ENCODE assay signal across 9 cellular contexts in the genomic region with DNA sequence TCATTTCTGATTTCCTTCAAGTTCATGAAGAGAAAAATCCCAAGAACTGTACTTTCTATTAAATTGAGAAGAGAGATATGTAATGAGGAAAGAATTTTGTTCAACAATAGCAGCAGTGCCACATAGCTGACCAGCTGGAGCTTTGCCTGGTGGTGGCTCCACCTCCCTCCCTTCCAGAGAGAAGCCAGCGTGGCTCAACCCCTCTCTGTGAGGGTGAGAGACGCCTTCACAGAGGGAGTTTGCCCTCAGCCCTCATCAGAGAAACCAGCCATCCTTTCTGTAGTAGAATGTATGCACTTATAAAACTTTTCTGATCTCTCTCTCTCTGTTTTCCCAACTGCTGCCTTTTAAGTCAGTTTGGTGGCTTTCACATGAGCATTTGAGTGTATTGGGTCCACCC. TPM values are rescaled to one million over a fixed set of nuclear protein-coding genes. Genes with fewer than 3 reads are reported as not detected.
DNase-seq lines count a peak whose midpoint lies in the region; ATAC-seq and TF ChIP-seq lines count a peak whose summit lies in the region.
"Had no signal": no experiment of that assay in that cellular context is flagged by ENCODE, and none has a peak within 500 bp of the region (broad histone marks: within the 10 kb centered on the region; RNA-seq: fewer than 3 reads in every experiment).

No MANE protein-coding gene starts in this region.

- DNase-seq in colonic mucosa, result peak; percentile 51
- DNase-seq in left lung, result peak; percentile 54 to 81
- DNase-seq in thoracic aorta (ENCODE audit: low spot score), result peak; percentile 40
- DNase-seq in MM.1S, result no peak
- DNase-seq in activated naive CD4-positive, alpha-beta T cell treated with anti-CD3 and anti-CD28 coated beads, Interleukin-2, amount 50 U/mL, for 16 hours, result no peak
- DNase-seq: NCI-H2171 treated with DMSO at 0.1 percent for 48 hours had no signal

- H3K9ac ChIP-seq in HUES6 (ENCODE audit: low read length), result no peak overlapping the region
- H3K9ac ChIP-seq in colonic mucosa (ENCODE audit: low read depth in 2 of 2, low read length in 2 of 2), result peak overlapping the region in 1 of 2 donors; percentile 44
- H3K9ac ChIP-seq in MM.1S (ENCODE audit: low read length), result no peak overlapping the region

- H2AFZ ChIP-seq in MM.1S (ENCODE audit: low read length), result no peak overlapping the region

- H3K27ac ChIP-seq in HUES6 (ENCODE audit: low read depth, low read length), result peak overlapping the region; percentile 11; the same call in 1 of the 2 replicates
- H3K27ac ChIP-seq in colonic mucosa, result peak overlapping the region; percentile 79
- H3K27ac ChIP-seq in left lung, result peak overlapping the region; percentile 42 to 84
- peak overlapping the region; percentile 84 to 92 for H3K27ac ChIP-seq in thoracic aorta
- H3K27ac ChIP-seq in MM.1S (ENCODE audit: low read length), result no peak overlapping the region

- TF ChIP-seq CTCF in colonic mucosa (IDR thresholded peaks at IDR 0.05) (no peak), left lung (IDR thresholded peaks at IDR 0.05) (no peak), thoracic aorta (IDR thresholded peaks at IDR 0.05) (no peak), MM.1S (IDR thresholded peaks at IDR 0.05; ENCODE audit: low read length) (no peak)

- intact Hi-C loops in colonic mucosa (cut with DNase I) (no loop called here), left lung (cut with DNase I) (no loop called here)

- no peaks in the 10 kb centered on the region for H3F3A ChIP-seq in MM.1S (ENCODE audit: insufficient read depth, low read length)

- ATAC-seq in left lung (peak; percentile 86), thoracic aorta (ENCODE audit: insufficient number of reproducible peaks, low FRiP score, low read depth) (peak; percentile 76), GM21619 (IDR thresholded peaks at IDR 0.05; ENCODE audit: unreplicated experiment) (no peak), HG02571 (IDR thresholded peaks at IDR 0.05; ENCODE audit: unreplicated experiment) (no peak)

- H3K9me2 ChIP-seq in MM.1S (replicated peaks; ENCODE audit: insufficient read depth, low read length), result no peaks in the 10 kb centered on the region

- H3K9me3 ChIP-seq in HUES6 (ENCODE audit: control insufficient read depth, insufficient read depth, low read depth, low read length) (no peaks in the 10 kb centered on the region; the same call in 1 of the 2 replicates), colonic mucosa (no peaks in the 10 kb centered on the region), left lung (no peaks in the 10 kb centered on the region), thoracic aorta (no peaks in the 10 kb centered on the region), MM.1S (replicated peaks; ENCODE audit: insufficient read depth, low read length) (no peaks in the 10 kb centered on the region)

- H3K36me3 ChIP-seq in HUES6 (ENCODE audit: control insufficient read depth, insufficient read depth, low read length) (no peaks in the 10 kb centered on the region), colonic mucosa (no peaks in the 10 kb centered on the region), left lung (no peaks in the 10 kb centered on the region), thoracic aorta (no peaks in the 10 kb centered on the region), MM.1S (replicated peaks; ENCODE audit: insufficient read depth, low read length) (no peaks in the 10 kb centered on the region)

- H3K4me3 ChIP-seq in HUES6 (ENCODE audit: low read depth, low read length), result 0 out of 2 replicates have a peak overlapping the region, but pooled peaks have one; percentile 44
- H3K4me3 ChIP-seq in colonic mucosa, result no peak overlapping the region
- H3K4me3 ChIP-seq in left lung, result no peak overlapping the region
- H3K4me3 ChIP-seq in thoracic aorta, result peak overlapping the region; percentile 54
- no peak overlapping the region for H3K4me3 ChIP-seq in MM.1S (ENCODE audit: low read length)

- no peaks in the 10 kb centered on the region for H3K27me3 ChIP-seq in HUES6 (ENCODE audit: control insufficient read depth, insufficient read depth, low read length)
- no peaks in the 10 kb centered on the region for H3K27me3 ChIP-seq in colonic mucosa
- no peaks in the 10 kb centered on the region for H3K27me3 ChIP-seq in left lung
- no peaks in the 10 kb centered on the region for H3K27me3 ChIP-seq in thoracic aorta (replicated peaks; ENCODE audit: insufficient read depth)
- no peaks in the 10 kb centered on the region for H3K27me3 ChIP-seq in MM.1S (replicated peaks; ENCODE audit: insufficient read depth, low read length)

- H3K4me1 ChIP-seq in HUES6 (ENCODE audit: control insufficient read depth, insufficient read depth, low read length), result peaks cover 26% of the 10 kb centered on the region
- H3K4me1 ChIP-seq in colonic mucosa, result no peaks in the 10 kb centered on the region
- H3K4me1 ChIP-seq in left lung, result no peaks in the 10 kb centered on the region
- peaks cover 10 to 35% of the 10 kb centered on the region in 2 donors for H3K4me1 ChIP-seq in thoracic aorta (ENCODE audit: control insufficient read depth in 1 of 2, low read depth in 2 of 2)
- no peaks in the 10 kb centered on the region for H3K4me1 ChIP-seq in MM.1S (ENCODE audit: low read length)

- no peaks in the 10 kb centered on the region for H3K79me2 ChIP-seq in MM.1S (ENCODE audit: low read length)

- H4K20me1 ChIP-seq in MM.1S (ENCODE audit: insufficient read depth, low read length), result no peaks in the 10 kb centered on the region

- H3K4me2 ChIP-seq in MM.1S (ENCODE audit: low read depth, low read length), result no peak overlapping the region

RNA-seq across cellular contexts. Expression of a gene that starts 20.5 kb away (rescaled TPM):
- total RNA-seq in colonic mucosa (100 to 1,000 TPM in 1 of 2 donors, 10 to 100 TPM in 1; 55.6 to 131 TPM), left lung (1,000 to 10,000 TPM in 1 of 2 donors, 100 to 1,000 TPM in 1; 859 to 3,050 TPM), thoracic aorta (1,000 to 10,000 TPM; 1,117 to 1,356 TPM)

Comparison
In these comparisons a context has a peak if more than half of its experiments do, and no peak if none do; other contexts are left out.
1. H3K4me3 ChIP-seq: peak in HUES6 (single experiment) and thoracic aorta (single experiment); none in colonic mucosa (single experiment), left lung (0 of 2) and MM.1S (single experiment).
2. DNase-seq: peak in colonic mucosa (single experiment), left lung (2 of 2) and thoracic aorta (single experiment); none in MM.1S (single experiment) and activated naive CD4-positive, alpha-beta T cell treated with anti-CD3 and anti-CD28 coated beads, Interleukin-2, amount 50 U/mL, for 16 hours (single experiment).
3. ATAC-seq: peak in left lung (single experiment) and thoracic aorta (single experiment); none in GM21619 (single experiment) and HG02571 (single experiment).
4. RNA of a gene that starts 20.5 kb away (total RNA-seq): 859 to 3,050 TPM in left lung and 1,117 to 1,356 TPM in thoracic aorta; 55.6 to 131 TPM in colonic mucosa; every median in the first group is over 4 times any median in the second.